Comparison of ENCODE assay signal across 1 cellular context in genomic region chr16:89720859-89721643, GRCh38.
TF ChIP-seq lines count a peak whose summit lies in the region.

Gene VPS9D1, minus strand, starts transcription at chr16:89720898. Its CDS starts 37 bp downstream, at chr16:89720861.
Gene ZNF276, plus strand, starts transcription at chr16:89721537. Its CDS starts 104 bp downstream, at chr16:89721641.

TF ChIP-seq in WTC11, 78 proteins besides CTCF, POLR2A, EP300 and RAD21 (continued from another document):
- TF ChIP-seq ZNF532 (CRISPR knock-in tag; IDR thresholded peaks at IDR 0.05; ENCODE audit: borderline replicate concordance) (no peak), ARID4B (CRISPR knock-in tag; IDR thresholded peaks at IDR 0.05; ENCODE audit: borderline replicate concordance) (peak; percentile 82), CDX4 (CRISPR knock-in tag; IDR thresholded peaks at IDR 0.05; ENCODE audit: borderline replicate concordance) (no peak), USF2 (CRISPR knock-in tag; IDR thresholded peaks at IDR 0.05) (no peak; the same call in none of the 2 replicates), MLX (CRISPR knock-in tag; IDR thresholded peaks at IDR 0.05) (no peak), AR (CRISPR knock-in tag; IDR thresholded peaks at IDR 0.05) (peak; percentile 85; the same call in 1 of the 2 replicates), FOXK1 (CRISPR knock-in tag; IDR thresholded peaks at IDR 0.05) (no peak; the same call in 1 of the 2 replicates), ZNF138 (CRISPR knock-in tag; conservative IDR thresholded peaks at IDR 0.05) (no peak), E2F5 (CRISPR knock-in tag; IDR thresholded peaks at IDR 0.05) (no peak), IRF1 (CRISPR knock-in tag; IDR thresholded peaks at IDR 0.05) (no peak), ERG (CRISPR knock-in tag; IDR thresholded peaks at IDR 0.05) (no peak), TEAD1 (CRISPR knock-in tag; IDR thresholded peaks at IDR 0.05) (peak; percentile 73), SMAD3 (CRISPR knock-in tag; IDR thresholded peaks at IDR 0.05; ENCODE audit: borderline replicate concordance) (no peak), ZNF232 (CRISPR knock-in tag; IDR thresholded peaks at IDR 0.05) (no peak), HMGXB4 (CRISPR knock-in tag; IDR thresholded peaks at IDR 0.05) (0 out of 2 replicates have a peak, but pooled peaks have one; percentile 82)
